Comparison of ENCODE assay signal across 1 cellular context in genomic region chr11:85791326-85791990, GRCh38.
TF ChIP-seq lines count a peak whose summit lies in the region.

No MANE protein-coding gene starts in this region.

TF ChIP-seq in IMR-90, 13 proteins besides CTCF, POLR2A, EP300 and RAD21:
- TF ChIP-seq MAFK (IDR thresholded peaks at IDR 0.05; ENCODE audit: low read depth, low read length): no peak
- no peak for TF ChIP-seq CHD1 (IDR thresholded peaks at IDR 0.05; ENCODE audit: low read depth, low read length)
- TF ChIP-seq SMC3 (IDR thresholded peaks at IDR 0.05; ENCODE audit: low read depth, low read length): no peak
- TF ChIP-seq MAZ (IDR thresholded peaks at IDR 0.05; ENCODE audit: borderline replicate concordance, low read depth, low read length): no peak
- TF ChIP-seq USF2 (IDR thresholded peaks at IDR 0.05; ENCODE audit: low read depth, low read length): no peak
- TF ChIP-seq RCOR1 (IDR thresholded peaks at IDR 0.05; ENCODE audit: insufficient replicate concordance, low read length): no peak
- no peak for TF ChIP-seq MXI1 (IDR thresholded peaks at IDR 0.05; ENCODE audit: borderline replicate concordance, low read depth, low read length)
- TF ChIP-seq NFE2L2 (IDR thresholded peaks at IDR 0.05; ENCODE audit: low read depth, low read length): no peak
- TF ChIP-seq FOS (IDR thresholded peaks at IDR 0.05; ENCODE audit: low read depth, low read length): no peak
- no peak for TF ChIP-seq BHLHE40 (IDR thresholded peaks at IDR 0.05; ENCODE audit: low read depth, low read length)
- no peak for TF ChIP-seq CEBPB (IDR thresholded peaks at IDR 0.05; ENCODE audit: low read depth, low read length)
- no peak for TF ChIP-seq RFX5 (IDR thresholded peaks at IDR 0.05; ENCODE audit: low read depth, low read length)
- no peak for TF ChIP-seq ELK1 (IDR thresholded peaks at IDR 0.05; ENCODE audit: borderline replicate concordance, low read depth, low read length)
